Comparison of ENCODE assay signal across 1 cellular context in the genomic region with DNA sequence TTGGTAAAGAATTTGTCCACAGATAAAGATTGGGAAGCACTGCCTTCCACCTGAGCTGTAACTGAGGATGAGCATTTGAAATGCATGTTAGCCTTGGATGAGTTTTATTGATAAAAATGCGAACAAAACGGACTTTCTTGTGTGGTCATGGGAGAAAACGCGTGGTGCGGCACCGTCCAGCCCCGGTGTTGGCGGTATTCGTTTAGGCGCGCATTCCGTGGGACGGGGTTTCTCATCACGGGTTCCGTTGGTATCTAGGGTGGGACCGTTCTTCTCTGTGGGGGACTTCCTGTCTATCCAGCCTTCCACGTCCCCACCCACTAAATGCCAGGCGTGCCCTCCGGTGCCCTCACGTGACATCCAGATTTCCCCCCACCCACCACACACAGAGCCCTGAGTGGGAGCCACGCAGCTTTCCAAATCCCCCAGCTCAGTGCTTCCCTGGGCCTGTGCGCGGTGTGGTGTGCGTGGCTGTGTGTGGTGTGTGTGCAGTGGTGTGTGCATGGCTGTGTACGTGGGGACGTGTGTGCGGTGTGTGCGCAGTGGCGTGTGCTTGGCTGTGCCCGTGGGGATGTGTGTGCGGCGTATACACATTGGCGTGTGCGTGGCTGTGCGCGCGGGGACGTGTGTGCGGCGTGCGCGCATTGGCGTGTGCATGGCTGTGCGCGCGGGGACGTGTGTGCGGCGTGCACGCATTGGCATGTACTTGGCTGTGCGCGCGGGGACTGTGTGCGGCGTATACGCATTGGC.
TF ChIP-seq lines count a peak whose summit lies in the region.

No MANE protein-coding gene starts in this region.

TF ChIP-seq in K562, 482 proteins besides CTCF, POLR2A, EP300 and RAD21:
- TF ChIP-seq, protein P1, sequence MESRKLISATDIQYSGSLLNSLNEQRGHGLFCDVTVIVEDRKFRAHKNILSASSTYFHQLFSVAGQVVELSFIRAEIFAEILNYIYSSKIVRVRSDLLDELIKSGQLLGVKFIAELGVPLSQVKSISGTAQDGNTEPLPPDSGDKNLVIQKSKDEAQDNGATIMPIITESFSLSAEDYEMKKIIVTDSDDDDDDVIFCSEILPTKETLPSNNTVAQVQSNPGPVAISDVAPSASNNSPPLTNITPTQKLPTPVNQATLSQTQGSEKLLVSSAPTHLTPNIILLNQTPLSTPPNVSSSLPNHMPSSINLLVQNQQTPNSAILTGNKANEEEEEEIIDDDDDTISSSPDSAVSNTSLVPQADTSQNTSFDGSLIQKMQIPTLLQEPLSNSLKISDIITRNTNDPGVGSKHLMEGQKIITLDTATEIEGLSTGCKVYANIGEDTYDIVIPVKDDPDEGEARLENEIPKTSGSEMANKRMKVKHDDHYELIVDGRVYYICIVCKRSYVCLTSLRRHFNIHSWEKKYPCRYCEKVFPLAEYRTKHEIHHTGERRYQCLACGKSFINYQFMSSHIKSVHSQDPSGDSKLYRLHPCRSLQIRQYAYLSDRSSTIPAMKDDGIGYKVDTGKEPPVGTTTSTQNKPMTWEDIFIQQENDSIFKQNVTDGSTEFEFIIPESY (CRISPR knock-in tag; IDR thresholded peaks at IDR 0.05) = peak; percentile 68
- no peak for TF ChIP-seq ZNF717 (CRISPR knock-in tag; IDR thresholded peaks at IDR 0.05)
TF ChIP-seq in K562: peak in this region for 1.
